1 cellular context compared by ENCODE assay signal in the genomic region with DNA sequence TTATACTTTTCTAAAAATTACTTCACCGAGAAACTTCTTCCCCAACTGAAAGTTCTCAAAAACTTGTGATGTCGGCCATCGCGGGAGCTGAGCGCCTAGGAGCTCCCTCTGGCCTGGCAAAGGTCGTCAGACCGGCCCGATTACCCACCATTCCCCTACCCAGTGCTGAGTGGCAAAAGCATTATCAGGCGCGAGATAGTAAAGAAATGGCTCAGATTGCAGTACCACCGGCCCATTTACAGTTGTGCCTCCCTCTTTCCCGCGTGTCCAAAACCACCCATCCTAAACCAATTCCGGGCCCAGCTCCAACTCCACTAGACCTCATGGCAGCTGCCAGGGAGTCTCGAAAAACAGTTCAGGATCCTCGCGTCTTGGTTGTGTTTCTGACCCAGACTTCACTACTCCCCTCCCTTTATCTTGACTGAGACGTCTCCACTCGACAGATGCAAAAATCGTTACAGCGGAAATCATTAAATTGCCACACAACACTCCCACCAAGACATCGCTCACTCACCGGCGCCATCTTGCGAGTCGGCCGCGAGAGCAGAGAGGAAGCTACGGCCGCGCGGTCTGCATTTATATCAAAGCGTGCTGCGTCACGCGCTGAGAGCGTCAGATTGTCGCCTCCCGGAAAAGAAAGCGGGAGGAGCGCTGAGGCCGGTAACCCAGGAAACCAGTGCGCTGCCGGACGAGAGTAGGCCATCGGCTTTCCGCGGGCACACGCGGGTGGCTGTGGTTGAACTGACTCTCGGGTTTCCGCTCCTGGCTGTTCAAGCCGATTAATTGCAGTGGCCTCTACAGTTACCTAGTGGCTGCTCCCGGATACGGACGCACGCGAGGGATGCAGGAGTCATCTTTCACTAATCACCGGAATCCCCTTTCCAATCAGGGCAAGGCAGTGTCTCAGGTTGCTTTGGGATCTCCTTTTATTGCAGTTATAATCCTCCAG.
TF ChIP-seq lines count a peak whose summit lies in the region.

A gene (minus strand): TSS at position 551 of the 949 bp plus-strand sequence. CDS start 28 bp downstream, at position 523.

TF ChIP-seq in HepG2, 621 proteins besides CTCF, POLR2A, EP300 and RAD21 (continued from another document and continues in another):
- TF ChIP-seq, protein P1, sequence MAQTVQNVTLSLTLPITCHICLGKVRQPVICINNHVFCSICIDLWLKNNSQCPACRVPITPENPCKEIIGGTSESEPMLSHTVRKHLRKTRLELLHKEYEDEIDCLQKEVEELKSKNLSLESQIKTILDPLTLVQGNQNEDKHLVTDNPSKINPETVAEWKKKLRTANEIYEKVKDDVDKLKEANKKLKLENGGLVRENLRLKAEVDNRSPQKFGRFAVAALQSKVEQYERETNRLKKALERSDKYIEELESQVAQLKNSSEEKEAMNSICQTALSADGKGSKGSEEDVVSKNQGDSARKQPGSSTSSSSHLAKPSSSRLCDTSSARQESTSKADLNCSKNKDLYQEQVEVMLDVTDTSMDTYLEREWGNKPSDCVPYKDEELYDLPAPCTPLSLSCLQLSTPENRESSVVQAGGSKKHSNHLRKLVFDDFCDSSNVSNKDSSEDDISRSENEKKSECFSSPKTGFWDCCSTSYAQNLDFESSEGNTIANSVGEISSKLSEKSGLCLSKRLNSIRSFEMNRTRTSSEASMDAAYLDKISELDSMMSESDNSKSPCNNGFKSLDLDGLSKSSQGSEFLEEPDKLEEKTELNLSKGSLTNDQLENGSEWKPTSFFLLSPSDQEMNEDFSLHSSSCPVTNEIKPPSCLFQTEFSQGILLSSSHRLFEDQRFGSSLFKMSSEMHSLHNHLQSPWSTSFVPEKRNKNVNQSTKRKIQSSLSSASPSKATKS (CRISPR knock-in tag; IDR thresholded peaks at IDR 0.05), result no peak
- TF ChIP-seq CCDC6 (CRISPR knock-in tag; IDR thresholded peaks at IDR 0.05) (peak; percentile 61), ZNF780A (CRISPR knock-in tag; IDR thresholded peaks at IDR 0.05) (no peak), ARID2 (CRISPR knock-in tag; IDR thresholded peaks at IDR 0.05; ENCODE audit: borderline replicate concordance) (peak; percentile 94; the same call in 1 of the 2 replicates), IKZF1 (IDR thresholded peaks at IDR 0.05) (no peak), ZNF781 (CRISPR knock-in tag; IDR thresholded peaks at IDR 0.05; ENCODE audit: borderline replicate concordance, not compliant biosample characterization) (peak; percentile 36), CREM (IDR thresholded peaks at IDR 0.05) (peak; percentile 82), CREM (CRISPR knock-in tag; IDR thresholded peaks at IDR 0.05) (no peak), GATAD2A (CRISPR knock-in tag; IDR thresholded peaks at IDR 0.05) (peak; percentile 65), ZFY (CRISPR knock-in tag; IDR thresholded peaks at IDR 0.05) (peak; percentile 92), ISX (CRISPR knock-in tag; conservative IDR thresholded peaks at IDR 0.05) (0 out of 2 replicates have a peak, but pooled peaks have one; percentile 64), ZNF329 (CRISPR knock-in tag; IDR thresholded peaks at IDR 0.05; ENCODE audit: low read depth) (no peak), ZNF446 (CRISPR knock-in tag; IDR thresholded peaks at IDR 0.05) (no peak), PRPF4 (IDR thresholded peaks at IDR 0.05; ENCODE audit: low read depth, low read length, poor library complexity, severe bottlenecking) (no peak), ZBTB20 (CRISPR knock-in tag; IDR thresholded peaks at IDR 0.05; ENCODE audit: borderline replicate concordance, low read depth) (peak; percentile 52; the same call in 1 of the 2 replicates), MLLT10 (CRISPR knock-in tag; IDR thresholded peaks at IDR 0.05) (no peak), SMYD3 (CRISPR knock-in tag; IDR thresholded peaks at IDR 0.05) (peak; percentile 93), ZNF749 (CRISPR knock-in tag; IDR thresholded peaks at IDR 0.05; ENCODE audit: borderline replicate concordance) (no peak; the same call in 1 of the 2 replicates), TOPORS (CRISPR knock-in tag; IDR thresholded peaks at IDR 0.05) (peak; percentile 83; the same call in 1 of the 2 replicates), ZNF557 (CRISPR knock-in tag; IDR thresholded peaks at IDR 0.05) (no peak), HMG20B (CRISPR knock-in tag; conservative IDR thresholded peaks at IDR 0.05) (no peak; the same call in 1 of the 2 replicates), FOXJ3 (CRISPR knock-in tag; IDR thresholded peaks at IDR 0.05; ENCODE audit: borderline replicate concordance) (peak; percentile 43; the same call in 1 of the 2 replicates), ZZZ3 (CRISPR knock-in tag; IDR thresholded peaks at IDR 0.05; ENCODE audit: borderline replicate concordance) (peak; percentile 90; the same call in 1 of the 2 replicates), TEAD3 (CRISPR knock-in tag; optimal IDR thresholded peaks at IDR 0.05; ENCODE audit: borderline replicate concordance) (peak; percentile 47), DMAP1 (CRISPR knock-in tag; IDR thresholded peaks at IDR 0.05) (peak; percentile 99), NR2F1 (CRISPR knock-in tag; IDR thresholded peaks at IDR 0.05) (no peak), CHD4 (IDR thresholded peaks at IDR 0.05; ENCODE audit: borderline replicate concordance, low read length) (no peak), RFX1 (IDR thresholded peaks at IDR 0.05) (peak; percentile 73), ZBTB7A (CRISPR knock-in tag; IDR thresholded peaks at IDR 0.05) (no peak), TCF7 (IDR thresholded peaks at IDR 0.05; ENCODE audit: low read depth) (no peak), SMARCE1 (IDR thresholded peaks at IDR 0.05; ENCODE audit: borderline replicate concordance) (no peak), ZNF572 (CRISPR knock-in tag; IDR thresholded peaks at IDR 0.05) (no peak), FOSL2 (CRISPR knock-in tag; IDR thresholded peaks at IDR 0.05) (peak; percentile 65), NR3C1 (CRISPR knock-in tag; IDR thresholded peaks at IDR 0.05) (no peak), HNRNPK (IDR thresholded peaks at IDR 0.05; ENCODE audit: low read depth, low read length, poor library complexity, severe bottlenecking) (no peak), TRIM24 (CRISPR knock-in tag; IDR thresholded peaks at IDR 0.05) (no peak), NR2F2 (IDR thresholded peaks at IDR 0.05; ENCODE audit: borderline replicate concordance, low read depth) (no peak; the same call in 1 of the 2 replicates), ZNF615 (CRISPR knock-in tag; IDR thresholded peaks at IDR 0.05; ENCODE audit: borderline replicate concordance) (no peak), ZNF230 (CRISPR knock-in tag; IDR thresholded peaks at IDR 0.05) (peak; percentile 34; the same call in 1 of the 2 replicates), ZMYM4 (CRISPR knock-in tag; IDR thresholded peaks at IDR 0.05) (peak; percentile 98), FOXO1 (CRISPR knock-in tag; IDR thresholded peaks at IDR 0.05) (no peak), ZNF33A (CRISPR knock-in tag; IDR thresholded peaks at IDR 0.05; ENCODE audit: borderline replicate concordance) (no peak)
- TF ChIP-seq, protein P2, sequence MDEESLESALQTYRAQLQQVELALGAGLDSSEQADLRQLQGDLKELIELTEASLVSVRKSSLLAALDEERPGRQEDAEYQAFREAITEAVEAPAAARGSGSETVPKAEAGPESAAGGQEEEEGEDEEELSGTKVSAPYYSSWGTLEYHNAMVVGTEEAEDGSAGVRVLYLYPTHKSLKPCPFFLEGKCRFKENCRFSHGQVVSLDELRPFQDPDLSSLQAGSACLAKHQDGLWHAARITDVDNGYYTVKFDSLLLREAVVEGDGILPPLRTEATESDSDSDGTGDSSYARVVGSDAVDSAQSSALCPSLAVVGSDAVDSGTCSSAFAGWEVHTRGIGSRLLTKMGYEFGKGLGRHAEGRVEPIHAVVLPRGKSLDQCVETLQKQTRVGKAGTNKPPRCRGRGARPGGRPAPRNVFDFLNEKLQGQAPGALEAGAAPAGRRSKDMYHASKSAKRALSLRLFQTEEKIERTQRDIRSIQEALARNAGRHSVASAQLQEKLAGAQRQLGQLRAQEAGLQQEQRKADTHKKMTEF (CRISPR knock-in tag; IDR thresholded peaks at IDR 0.05), result peak; percentile 82
- TF ChIP-seq, protein P3, sequence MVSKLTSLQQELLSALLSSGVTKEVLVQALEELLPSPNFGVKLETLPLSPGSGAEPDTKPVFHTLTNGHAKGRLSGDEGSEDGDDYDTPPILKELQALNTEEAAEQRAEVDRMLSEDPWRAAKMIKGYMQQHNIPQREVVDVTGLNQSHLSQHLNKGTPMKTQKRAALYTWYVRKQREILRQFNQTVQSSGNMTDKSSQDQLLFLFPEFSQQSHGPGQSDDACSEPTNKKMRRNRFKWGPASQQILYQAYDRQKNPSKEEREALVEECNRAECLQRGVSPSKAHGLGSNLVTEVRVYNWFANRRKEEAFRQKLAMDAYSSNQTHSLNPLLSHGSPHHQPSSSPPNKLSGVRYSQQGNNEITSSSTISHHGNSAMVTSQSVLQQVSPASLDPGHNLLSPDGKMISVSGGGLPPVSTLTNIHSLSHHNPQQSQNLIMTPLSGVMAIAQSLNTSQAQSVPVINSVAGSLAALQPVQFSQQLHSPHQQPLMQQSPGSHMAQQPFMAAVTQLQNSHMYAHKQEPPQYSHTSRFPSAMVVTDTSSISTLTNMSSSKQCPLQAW (CRISPR knock-in tag; IDR thresholded peaks at IDR 0.05), result no peak
- TF ChIP-seq, protein P4, sequence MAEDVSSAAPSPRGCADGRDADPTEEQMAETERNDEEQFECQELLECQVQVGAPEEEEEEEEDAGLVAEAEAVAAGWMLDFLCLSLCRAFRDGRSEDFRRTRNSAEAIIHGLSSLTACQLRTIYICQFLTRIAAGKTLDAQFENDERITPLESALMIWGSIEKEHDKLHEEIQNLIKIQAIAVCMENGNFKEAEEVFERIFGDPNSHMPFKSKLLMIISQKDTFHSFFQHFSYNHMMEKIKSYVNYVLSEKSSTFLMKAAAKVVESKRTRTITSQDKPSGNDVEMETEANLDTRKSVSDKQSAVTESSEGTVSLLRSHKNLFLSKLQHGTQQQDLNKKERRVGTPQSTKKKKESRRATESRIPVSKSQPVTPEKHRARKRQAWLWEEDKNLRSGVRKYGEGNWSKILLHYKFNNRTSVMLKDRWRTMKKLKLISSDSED (CRISPR knock-in tag; IDR thresholded peaks at IDR 0.05), result no peak
- TF ChIP-seq, protein P5, sequence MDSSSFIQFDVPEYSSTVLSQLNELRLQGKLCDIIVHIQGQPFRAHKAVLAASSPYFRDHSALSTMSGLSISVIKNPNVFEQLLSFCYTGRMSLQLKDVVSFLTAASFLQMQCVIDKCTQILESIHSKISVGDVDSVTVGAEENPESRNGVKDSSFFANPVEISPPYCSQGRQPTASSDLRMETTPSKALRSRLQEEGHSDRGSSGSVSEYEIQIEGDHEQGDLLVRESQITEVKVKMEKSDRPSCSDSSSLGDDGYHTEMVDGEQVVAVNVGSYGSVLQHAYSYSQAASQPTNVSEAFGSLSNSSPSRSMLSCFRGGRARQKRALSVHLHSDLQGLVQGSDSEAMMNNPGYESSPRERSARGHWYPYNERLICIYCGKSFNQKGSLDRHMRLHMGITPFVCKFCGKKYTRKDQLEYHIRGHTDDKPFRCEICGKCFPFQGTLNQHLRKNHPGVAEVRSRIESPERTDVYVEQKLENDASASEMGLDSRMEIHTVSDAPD (CRISPR knock-in tag; IDR thresholded peaks at IDR 0.05), result peak; percentile 92
- TF ChIP-seq, protein P6, sequence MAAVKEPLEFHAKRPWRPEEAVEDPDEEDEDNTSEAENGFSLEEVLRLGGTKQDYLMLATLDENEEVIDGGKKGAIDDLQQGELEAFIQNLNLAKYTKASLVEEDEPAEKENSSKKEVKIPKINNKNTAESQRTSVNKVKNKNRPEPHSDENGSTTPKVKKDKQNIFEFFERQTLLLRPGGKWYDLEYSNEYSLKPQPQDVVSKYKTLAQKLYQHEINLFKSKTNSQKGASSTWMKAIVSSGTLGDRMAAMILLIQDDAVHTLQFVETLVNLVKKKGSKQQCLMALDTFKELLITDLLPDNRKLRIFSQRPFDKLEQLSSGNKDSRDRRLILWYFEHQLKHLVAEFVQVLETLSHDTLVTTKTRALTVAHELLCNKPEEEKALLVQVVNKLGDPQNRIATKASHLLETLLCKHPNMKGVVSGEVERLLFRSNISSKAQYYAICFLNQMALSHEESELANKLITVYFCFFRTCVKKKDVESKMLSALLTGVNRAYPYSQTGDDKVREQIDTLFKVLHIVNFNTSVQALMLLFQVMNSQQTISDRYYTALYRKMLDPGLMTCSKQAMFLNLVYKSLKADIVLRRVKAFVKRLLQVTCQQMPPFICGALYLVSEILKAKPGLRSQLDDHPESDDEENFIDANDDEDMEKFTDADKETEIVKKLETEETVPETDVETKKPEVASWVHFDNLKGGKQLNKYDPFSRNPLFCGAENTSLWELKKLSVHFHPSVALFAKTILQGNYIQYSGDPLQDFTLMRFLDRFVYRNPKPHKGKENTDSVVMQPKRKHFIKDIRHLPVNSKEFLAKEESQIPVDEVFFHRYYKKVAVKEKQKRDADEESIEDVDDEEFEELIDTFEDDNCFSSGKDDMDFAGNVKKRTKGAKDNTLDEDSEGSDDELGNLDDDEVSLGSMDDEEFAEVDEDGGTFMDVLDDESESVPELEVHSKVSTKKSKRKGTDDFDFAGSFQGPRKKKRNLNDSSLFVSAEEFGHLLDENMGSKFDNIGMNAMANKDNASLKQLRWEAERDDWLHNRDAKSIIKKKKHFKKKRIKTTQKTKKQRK (IDR thresholded peaks at IDR 0.05; ENCODE audit: low read length), result no peak
- TF ChIP-seq, protein P7, sequence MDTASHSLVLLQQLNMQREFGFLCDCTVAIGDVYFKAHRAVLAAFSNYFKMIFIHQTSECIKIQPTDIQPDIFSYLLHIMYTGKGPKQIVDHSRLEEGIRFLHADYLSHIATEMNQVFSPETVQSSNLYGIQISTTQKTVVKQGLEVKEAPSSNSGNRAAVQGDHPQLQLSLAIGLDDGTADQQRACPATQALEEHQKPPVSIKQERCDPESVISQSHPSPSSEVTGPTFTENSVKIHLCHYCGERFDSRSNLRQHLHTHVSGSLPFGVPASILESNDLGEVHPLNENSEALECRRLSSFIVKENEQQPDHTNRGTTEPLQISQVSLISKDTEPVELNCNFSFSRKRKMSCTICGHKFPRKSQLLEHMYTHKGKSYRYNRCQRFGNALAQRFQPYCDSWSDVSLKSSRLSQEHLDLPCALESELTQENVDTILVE (CRISPR knock-in tag; IDR thresholded peaks at IDR 0.05), result no peak
- TF ChIP-seq, protein P8, sequence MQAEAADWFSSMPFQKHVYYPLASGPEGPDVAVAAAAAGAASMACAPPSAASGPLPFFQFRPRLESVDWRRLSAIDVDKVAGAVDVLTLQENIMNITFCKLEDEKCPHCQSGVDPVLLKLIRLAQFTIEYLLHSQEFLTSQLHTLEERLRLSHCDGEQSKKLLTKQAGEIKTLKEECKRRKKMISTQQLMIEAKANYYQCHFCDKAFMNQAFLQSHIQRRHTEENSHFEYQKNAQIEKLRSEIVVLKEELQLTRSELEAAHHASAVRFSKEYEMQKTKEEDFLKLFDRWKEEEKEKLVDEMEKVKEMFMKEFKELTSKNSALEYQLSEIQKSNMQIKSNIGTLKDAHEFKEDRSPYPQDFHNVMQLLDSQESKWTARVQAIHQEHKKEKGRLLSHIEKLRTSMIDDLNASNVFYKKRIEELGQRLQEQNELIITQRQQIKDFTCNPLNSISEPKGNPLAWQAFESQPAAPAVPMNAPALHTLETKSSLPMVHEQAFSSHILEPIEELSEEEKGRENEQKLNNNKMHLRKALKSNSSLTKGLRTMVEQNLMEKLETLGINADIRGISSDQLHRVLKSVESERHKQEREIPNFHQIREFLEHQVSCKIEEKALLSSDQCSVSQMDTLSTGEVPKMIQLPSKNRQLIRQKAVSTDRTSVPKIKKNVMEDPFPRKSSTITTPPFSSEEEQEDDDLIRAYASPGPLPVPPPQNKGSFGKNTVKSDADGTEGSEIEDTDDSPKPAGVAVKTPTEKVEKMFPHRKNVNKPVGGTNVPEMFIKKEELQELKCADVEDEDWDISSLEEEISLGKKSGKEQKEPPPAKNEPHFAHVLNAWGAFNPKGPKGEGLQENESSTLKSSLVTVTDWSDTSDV (CRISPR knock-in tag; IDR thresholded peaks at IDR 0.05), result 0 out of 2 replicates have a peak, but pooled peaks have one; percentile 39
- TF ChIP-seq, protein P9, sequence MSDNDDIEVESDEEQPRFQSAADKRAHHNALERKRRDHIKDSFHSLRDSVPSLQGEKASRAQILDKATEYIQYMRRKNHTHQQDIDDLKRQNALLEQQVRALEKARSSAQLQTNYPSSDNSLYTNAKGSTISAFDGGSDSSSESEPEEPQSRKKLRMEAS (IDR thresholded peaks at IDR 0.05), result peak; percentile 95
